ENCODE assay signal across 8 cellular contexts in genomic region chr9:107284636-107285035, GRCh38. TPM values are rescaled to one million over a fixed set of nuclear protein-coding genes. Genes with fewer than 3 reads are reported as not detected.
DNase-seq lines count a peak whose midpoint lies in the region; ATAC-seq and TF ChIP-seq lines count a peak whose summit lies in the region.

No MANE protein-coding gene starts in this region.

- 1% methylated on average over 6 of the region's 6 CpGs for WGBS in esophagus muscularis mucosa
- 1 to 3% (median 2%) methylated on average over 6 of the region's 6 CpGs for WGBS in psoas muscle, 3 donors

- POLR2A ChIA-PET in PC-3 (lab: Charles Lee; ENCODE audit: unreplicated experiment), result no interaction called here

- H3F3A ChIP-seq in PC-3 (ENCODE audit: low read length, unreplicated experiment), result no peaks in the 10 kb centered on the region

- H3K27ac ChIP-seq in PC-3 (ENCODE audit: low read length), result peak overlapping the region; percentile 93
- H3K27ac ChIP-seq in esophagus muscularis mucosa (replicated peaks in 1 of 4), result peak overlapping the region; percentile 99 to 100 (median 99)
- H3K27ac ChIP-seq in psoas muscle, result peak overlapping the region; percentile 100

- H3K27me3 ChIP-seq in PC-3 (ENCODE audit: low read length) (no peaks in the 10 kb centered on the region), esophagus muscularis mucosa (no peaks in the 10 kb centered on the region), psoas muscle (ENCODE audit: insufficient read depth in 3 of 3, low read length in 2 of 3) (no peaks in the 10 kb centered on the region)

- CTCF ChIA-PET in PC-3 (lab: Charles Lee), result no interaction called here

- ATAC-seq in PC-3 (no peak), psoas muscle (no peak)

- peak overlapping the region; percentile 96 for H3K4me2 ChIP-seq in PC-3 (ENCODE audit: low read length)

- peaks cover 4% of the 10 kb centered on the region; the same call in 1 of the 2 replicates for H3K36me3 ChIP-seq in PC-3 (ENCODE audit: low read depth, low read length)
- H3K36me3 ChIP-seq in esophagus muscularis mucosa, result no peaks in the 10 kb centered on the region
- H3K36me3 ChIP-seq in psoas muscle (ENCODE audit: insufficient read depth in 1 of 2, low read depth in 1 of 2), result no peaks in the 10 kb centered on the region

- BruUV-seq in PC-3 (replicated peaks; lab: Mats Ljungman, UMichigan), result no TSS peak

- H3K4me3 ChIP-seq in GM12875 (ENCODE audit: low read depth, low read length) (peak overlapping the region; percentile 97), PC-3 (ENCODE audit: low read length) (peak overlapping the region; percentile 94), esophagus muscularis mucosa (peak overlapping the region; percentile 91 to 99 (median 98)), psoas muscle (peak overlapping the region; percentile 94)

- peaks cover 55% of the 10 kb centered on the region for H4K20me1 ChIP-seq in PC-3 (ENCODE audit: low read length)

- no peaks in the 10 kb centered on the region for H3K9me3 ChIP-seq in PC-3 (ENCODE audit: low read length)
- H3K9me3 ChIP-seq in esophagus muscularis mucosa, result no peaks in the 10 kb centered on the region
- H3K9me3 ChIP-seq in psoas muscle, result no peaks in the 10 kb centered on the region

- TF ChIP-seq CTCF in GM12875 (IDR thresholded peaks at IDR 0.05; ENCODE audit: borderline replicate concordance, insufficient read depth, low read depth, low read length) (no peak), PC-3 (conservative IDR thresholded peaks at IDR 0.05; ENCODE audit: low read depth, low read length) (no peak), esophagus muscularis mucosa (IDR thresholded peaks at IDR 0.05) (no peak), psoas muscle (IDR thresholded peaks at IDR 0.05) (no peak)

- no peaks in the 10 kb centered on the region for H3K9me2 ChIP-seq in PC-3 (replicated peaks; ENCODE audit: low read length)

- no peak for TF ChIP-seq POLR2A in esophagus muscularis mucosa (IDR thresholded peaks at IDR 0.05; ENCODE audit: low read depth)

- peak overlapping the region; percentile 99 for H3K9ac ChIP-seq in PC-3 (ENCODE audit: low read length)

- peaks cover 66% of the 10 kb centered on the region for H3K79me2 ChIP-seq in PC-3 (ENCODE audit: low read length)

- intact Hi-C loops in PC-3 (cut with micrococcal nuclease) (no loop called here), esophagus muscularis mucosa (cut with DNase I) (loop anchor here (5.0 kb wide), 1 partner anchor 53 kb away; no protein-coding TSS in a partner anchor), psoas muscle (cut with DNase I) (loop anchor here (5.0 to 10.0 kb wide), 3 partner anchors 38 to 53 kb away; no protein-coding TSS in a partner anchor)

- TF ChIP-seq EP300 in esophagus muscularis mucosa (IDR thresholded peaks at IDR 0.05), result no peak

- peaks cover 29% of the 10 kb centered on the region for H3K4me1 ChIP-seq in PC-3 (ENCODE audit: insufficient read depth, low read length)
- H3K4me1 ChIP-seq in esophagus muscularis mucosa, result peaks cover 41 to 59% (median 56%) of the 10 kb centered on the region in 4 donors
- peaks cover 31% of the 10 kb centered on the region for H3K4me1 ChIP-seq in psoas muscle

- H2AFZ ChIP-seq in PC-3 (ENCODE audit: low read length), result no peak overlapping the region

- DNase-seq in PC-3, result no peak
- no peak for DNase-seq in esophagus muscularis mucosa (ENCODE audit: extremely low spot score)
- DNase-seq in psoas muscle, result no peak
- DNase-seq in NCI-H345 treated with DMSO at 0.1 percent for 48 hours (lab: John Stamatoyannopoulos, UW; ENCODE audit: unreplicated experiment), result no peak
- no peak for DNase-seq in hepatic stellate cell (ENCODE audit: low spot score)
- no peak for DNase-seq in ureter (ENCODE audit: low spot score)
- no peak for DNase-seq in GF-D8 (lab: John Stamatoyannopoulos, UW)

RNA-seq across cellular contexts. Expression of gene RAD23B, which starts 1.6 kb away (rescaled TPM):
- total RNA-seq in PC-3 (2014; rRNA removed) (67.9 and 74.6 TPM in 2 replicates), esophagus muscularis mucosa (100 to 1,000 TPM in 2 of 4 donors, 10 to 100 TPM in 2; 64.4 to 110 (median 88.1) TPM), psoas muscle (100 to 1,000 TPM; 175 to 258 (median 233) TPM), ureter (132 TPM)
- 100 to 1,000 TPM; 126 to 283 (median 135) TPM for polyA plus RNA-seq in psoas muscle
